In the genomic region with DNA sequence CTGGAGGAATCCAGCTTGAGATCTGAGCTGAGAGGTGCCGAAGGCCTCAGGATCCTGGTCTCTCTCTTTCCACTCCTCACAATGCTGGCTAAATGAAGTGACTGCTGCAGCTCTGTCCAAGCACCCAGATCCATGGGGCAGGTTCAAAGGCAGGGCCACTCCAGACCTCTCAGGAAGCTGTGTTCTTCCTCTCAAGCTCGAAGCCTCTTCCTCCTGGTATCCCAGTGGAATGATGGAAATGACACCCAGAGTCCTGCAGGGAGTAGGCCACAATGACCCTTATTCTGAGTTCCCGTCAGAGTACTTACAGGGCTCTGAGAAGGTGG, we compare ENCODE assay signal across 17 cellular contexts.
DNase-seq lines count a peak whose midpoint lies in the region; ATAC-seq, FAIRE-seq and TF ChIP-seq lines count a peak whose summit lies in the region.
"Had no signal": no experiment of that assay in that cellular context is flagged by ENCODE, and none has a peak within 500 bp of the region (broad histone marks: within the 10 kb centered on the region; RNA-seq: fewer than 3 reads in every experiment).

No MANE protein-coding gene starts in this region.

- no peaks in the 10 kb centered on the region for H3K4me1 Mint-ChIP-seq in H9
- H3K4me1 Mint-ChIP-seq in endodermal cell, result no peaks in the 10 kb centered on the region
- H3K4me1 Mint-ChIP-seq in osteocyte (ENCODE audit: unreplicated experiment), result no peaks in the 10 kb centered on the region

- H3K79me2 ChIP-seq in H9 (ENCODE audit: insufficient read depth, low read length), result no peaks in the 10 kb centered on the region

- H3K14ac ChIP-seq in H9 (ENCODE audit: insufficient read depth, low read length), result no peak overlapping the region

- ATAC-seq in Panc1, result no peak
- ATAC-seq: HepG2 had no signal

- no peak overlapping the region for H2BK5ac ChIP-seq in H9 (ENCODE audit: insufficient read length, low read length)

- no peak overlapping the region for H4K91ac ChIP-seq in H9 (ENCODE audit: insufficient read length, low read depth, low read length)

- H3K23me2 ChIP-seq in H9 (ENCODE audit: insufficient read length, low read depth, low read length, poor library complexity, severe bottlenecking), result no peaks in the 10 kb centered on the region

- no peak overlapping the region for H2BK20ac ChIP-seq in H9 (ENCODE audit: low read depth, low read length, poor library complexity, severe bottlenecking)

- no peaks in the 10 kb centered on the region for H4K20me1 ChIP-seq in H9 (ENCODE audit: control insufficient read depth, insufficient read depth, insufficient read length)

- no peak overlapping the region for H2BK120ac ChIP-seq in H9 (ENCODE audit: low read depth, low read length, poor library complexity, severe bottlenecking)

- H3K27me3 Mint-ChIP-seq in H9 (ENCODE audit: low read depth), result no peaks in the 10 kb centered on the region; the same call in 1 of the 2 replicates
- H3K27me3 Mint-ChIP-seq in endodermal cell (ENCODE audit: insufficient read depth), result no peaks in the 10 kb centered on the region
- H3K27me3 Mint-ChIP-seq in osteocyte (ENCODE audit: unreplicated experiment), result no peaks in the 10 kb centered on the region

- H3K4ac ChIP-seq in H9 (ENCODE audit: low read depth, low read length), result no peak overlapping the region

- no TSS peak for BruUV-seq in Panc1 (replicated peaks; lab: Mats Ljungman, UMichigan)

- TF ChIP-seq CTCF in H9 (conservative IDR thresholded peaks at IDR 0.05), result 0 out of 3 replicates have a peak, but pooled peaks have one; percentile 2
- peak; percentile 17; the same call in 1 of the 2 replicates for TF ChIP-seq CTCF in Panc1 (IDR thresholded peaks at IDR 0.05)
- no peak for TF ChIP-seq CTCF in endodermal cell (conservative IDR thresholded peaks at IDR 0.05)
- peak; percentile 1 for TF ChIP-seq CTCF in osteocyte (IDR thresholded peaks at IDR 0.05)

- no CpG with 5 or more reads among the region's 3 CpGs for WGBS in H9 (ENCODE audit: extremely low coverage, insufficient read length, low lambda C conversion rate)
- WGBS in endodermal cell (ENCODE audit: insufficient coverage in 1 of 2, insufficient read length in 1 of 2), 2 experiments, result 91 to 93% methylated on average over 3 of the region's 3 CpGs

- H2AK5ac ChIP-seq in H9 (ENCODE audit: insufficient read length, low read length), result no peak overlapping the region

- H3K36me3 Mint-ChIP-seq in H9 (ENCODE audit: insufficient read depth in 1 of 3, low read depth in 3 of 3) (no peaks in the 10 kb centered on the region; a peak in 1 of 7 replicates), endodermal cell (ENCODE audit: low read depth) (no peaks in the 10 kb centered on the region), osteocyte (ENCODE audit: unreplicated experiment) (no peaks in the 10 kb centered on the region)
- H3K36me3 Mint-ChIP-seq: CD4-positive, alpha-beta memory T cell had no signal

- in situ Hi-C loops in Panc1 (cut with HindIII; ENCODE audit: low pct_unique_long_range_greater_than_20kb, low sequenced_read_pairs), result no loop called here

- H2BK15ac ChIP-seq in H9 (ENCODE audit: low read depth, low read length), result no peak overlapping the region

- H3K27me3 ChIP-seq in H9 (ENCODE audit: insufficient read depth, low read length) (no peaks in the 10 kb centered on the region), Panc1 (ENCODE audit: control insufficient read depth, insufficient read depth, low read length) (no peaks in the 10 kb centered on the region), endodermal cell (ENCODE audit: control insufficient read depth, insufficient read depth, low read length, poor library complexity, severe bottlenecking) (no peaks in the 10 kb centered on the region)
- H3K27me3 ChIP-seq: BE2C had no signal

- H3K4me3 Mint-ChIP-seq in H9, result no peak overlapping the region
- no peak overlapping the region for H3K4me3 Mint-ChIP-seq in endodermal cell
- H3K4me3 Mint-ChIP-seq in osteocyte (ENCODE audit: unreplicated experiment), result no peak overlapping the region
- H3K4me3 Mint-ChIP-seq: CD4-positive, alpha-beta memory T cell had no signal

- no peak overlapping the region for H3T11ph ChIP-seq in H9 (ENCODE audit: low read length)

- no peak overlapping the region for H4K8ac ChIP-seq in H9 (replicated peaks; ENCODE audit: insufficient read length, low read depth, low read length)

- H3K27ac Mint-ChIP-seq in H9 (no peak overlapping the region; a peak in 1 of 7 replicates), endodermal cell (no peak overlapping the region), osteocyte (ENCODE audit: unreplicated experiment) (no peak overlapping the region)

- H3K79me1 ChIP-seq in H9 (ENCODE audit: insufficient read depth, low read depth, low read length, poor library complexity, severe bottlenecking), result no peaks in the 10 kb centered on the region

- H3K18ac ChIP-seq in H9 (ENCODE audit: insufficient read length, low read depth, low read length), result no peak overlapping the region

- no peaks in the 10 kb centered on the region for H3K9me3 Mint-ChIP-seq in H9
- H3K9me3 Mint-ChIP-seq in endodermal cell, result no peaks in the 10 kb centered on the region
- no peaks in the 10 kb centered on the region for H3K9me3 Mint-ChIP-seq in osteocyte (ENCODE audit: unreplicated experiment)

- H3K9ac ChIP-seq in H9 (ENCODE audit: extremely low read depth, insufficient read length, low read length) (no peak overlapping the region), endodermal cell (ENCODE audit: extremely low read depth, low read length, poor library complexity, severe bottlenecking) (no peak overlapping the region)

- H3K4me3 ChIP-seq in Panc1 (ENCODE audit: low read depth in 2 of 2, low read length in 2 of 2), result no peak overlapping the region
- no peak overlapping the region for H3K4me3 ChIP-seq in endodermal cell (ENCODE audit: low read length)
- H3K4me3 ChIP-seq: A549 had no signal

- H3K9me3 ChIP-seq in H9 (ENCODE audit: control insufficient read depth, low read depth, low read length), result no peaks in the 10 kb centered on the region
- no peaks in the 10 kb centered on the region for H3K9me3 ChIP-seq in Panc1 (ENCODE audit: control insufficient read depth, insufficient read depth, low read depth, low read length)
- H3K9me3 ChIP-seq in endodermal cell (ENCODE audit: control insufficient read depth, low read length), result no peaks in the 10 kb centered on the region
- H3K9me3 ChIP-seq: A549, BE2C had no signal

- intact Hi-C loops in Panc1 (cut with micrococcal nuclease; ENCODE audit: unreplicated experiment), result no loop called here

- H3K23ac ChIP-seq in H9 (ENCODE audit: insufficient read length, low read depth, low read length), result no peak overlapping the region

- POLR2A ChIA-PET in Panc1 (lab: Charles Lee), result no interaction called here

- no peak for FAIRE-seq in GM12891 (lab: Jason Lieb, UNC)
- FAIRE-seq: A549, G401.6, GM19239, HepG2, HTR-8/SVneo had no signal

- no peak overlapping the region for H2AFZ ChIP-seq in H9 (ENCODE audit: low read length)

- H3K36me3 ChIP-seq in Panc1 (ENCODE audit: control insufficient read depth, insufficient read depth, low read length) (no peaks in the 10 kb centered on the region), endodermal cell (ENCODE audit: control insufficient read depth, insufficient read depth, low read length) (no peaks in the 10 kb centered on the region)
- H3K36me3 ChIP-seq: BE2C had no signal

- H2BK12ac ChIP-seq in H9 (ENCODE audit: insufficient read length, low read depth, low read length), result no peak overlapping the region

- H3K4me2 ChIP-seq in H9 (ENCODE audit: insufficient read depth, insufficient read length, low read length), result no peak overlapping the region
- H3K4me2 ChIP-seq: A549 had no signal

- H3K27ac ChIP-seq in H9 (ENCODE audit: insufficient read length, low read depth, low read length) (no peak overlapping the region), Panc1 (ENCODE audit: low read length) (no peak overlapping the region), endodermal cell (ENCODE audit: low read depth, low read length) (no peak overlapping the region)
- H3K27ac ChIP-seq: A549, C4-2B had no signal

- CTCF ChIA-PET in Panc1 (lab: Charles Lee), result no interaction called here

- no peak overlapping the region for H4K5ac ChIP-seq in H9 (ENCODE audit: insufficient read length, low read depth, low read length)

- H3K56ac ChIP-seq in H9 (ENCODE audit: insufficient read length, low read depth, low read length), result no peak overlapping the region

- H3K4me1 ChIP-seq in H9 (ENCODE audit: insufficient read depth, low read length) (no peaks in the 10 kb centered on the region), Panc1 (ENCODE audit: control insufficient read depth, insufficient read depth, low read length) (no peaks in the 10 kb centered on the region), endodermal cell (ENCODE audit: control insufficient read depth, insufficient read depth, low read length) (peaks cover 4% of the 10 kb centered on the region)
- H3K4me1 ChIP-seq: A549 had no signal

- TF ChIP-seq POLR2A in GM12891 (IDR thresholded peaks at IDR 0.05; ENCODE audit: low read depth, low read length), result no peak

- DNase-seq in H9, result no peak
- no peak for DNase-seq in Panc1 (ENCODE audit: low read depth, low spot score)
- DNase-seq in endodermal cell, result peak; percentile 38
- no peak for DNase-seq in osteocyte (ENCODE audit: extremely low spot score, unreplicated experiment)
- no peak for DNase-seq in HK-2 (ENCODE audit: unreplicated experiment)
- no peak for DNase-seq in GM12891 (ENCODE audit: insufficient read length, low spot score)
- no peak for DNase-seq in ureter (ENCODE audit: low spot score)
- DNase-seq: BE2C; CD4-positive, alpha-beta memory T cell; DMS79; EL had no signal

TF ChIP-seq in GM12891, 5 proteins besides CTCF, POLR2A, EP300 and RAD21:
- TF ChIP-seq PAX5 (IDR thresholded peaks at IDR 0.05; ENCODE audit: insufficient read depth, low read length, severe bottlenecking), result no peak
- TF ChIP-seq POU2F2 (IDR thresholded peaks at IDR 0.05; ENCODE audit: low read depth, low read length), result no peak
- no peak for TF ChIP-seq POLR2AphosphoS5 (IDR thresholded peaks at IDR 0.05; ENCODE audit: low read depth, low read length)
- no peak for TF ChIP-seq SPI1 (IDR thresholded peaks at IDR 0.05; ENCODE audit: low read depth, low read length)
- no peak for TF ChIP-seq TAF1 (IDR thresholded peaks at IDR 0.05; ENCODE audit: low read depth, low read length)
